Comparison of ENCODE assay signal across 8 cellular contexts in genomic region chr14:65356327-65356836, GRCh38. TPM values are rescaled to one million over a fixed set of nuclear protein-coding genes. Genes with fewer than 3 reads are reported as not detected.
DNase-seq lines count a peak whose midpoint lies in the region; ATAC-seq and TF ChIP-seq lines count a peak whose summit lies in the region.
"Had no signal": no experiment of that assay in that cellular context is flagged by ENCODE, and none has a peak within 500 bp of the region (broad histone marks: within the 10 kb centered on the region; RNA-seq: fewer than 3 reads in every experiment).

No MANE protein-coding gene starts in this region.

- no peak for TF ChIP-seq CTCF in gastroesophageal sphincter (IDR thresholded peaks at IDR 0.05)

- CTCF ChIA-PET in HEK293T (lab: Yijun Ruan, JAX) = no interaction called here

- peaks cover 0 to 5% (median 0%) of the 10 kb centered on the region in 3 donors for H3K4me1 ChIP-seq in gastroesophageal sphincter

- peaks cover 33% of the 10 kb centered on the region for H3K36me3 Mint-ChIP-seq in T-helper 2 cell treated with Interferon-gamma antibody and Interleukin-4, amounts not matched to agents 5 μg/mL and 100 μg/mL, for 36 hours (ENCODE audit: low read depth)

- peak overlapping the region; percentile 68 for H3K27ac Mint-ChIP-seq in T-helper 2 cell treated with Interferon-gamma antibody and Interleukin-4, amounts not matched to agents 5 μg/mL and 100 μg/mL, for 36 hours
- H3K27ac Mint-ChIP-seq: nephron had no signal

- no peak for TF ChIP-seq POLR2A in gastroesophageal sphincter (IDR thresholded peaks at IDR 0.05)

- DNase-seq in HCEC 1CT = peak; percentile 94
- DNase-seq in T-helper 2 cell treated with Interferon-gamma antibody and Interleukin-4, amounts not matched to agents 5 μg/mL and 100 μg/mL, for 36 hours (ENCODE audit: low spot score) = peak; percentile 52
- peak; percentile 61 for DNase-seq in fibroblast of gingiva (ENCODE audit: low read depth)
- peak; percentile 51 for DNase-seq in stimulated activated naive CD8-positive, alpha-beta T cell treated with anti-CD3 and anti-CD28 coated beads, Interleukin-15, Interleukin-2, amounts not matched to agents 100 U/mL and 50 U/mL, for 24 hours
- no peak for DNase-seq in HEK293T (ENCODE audit: extremely low spot score)
- no peak for DNase-seq in UCSD-AML1 (lab: John Stamatoyannopoulos, UW; ENCODE audit: unreplicated experiment)

- POLR2A ChIA-PET in HEK293T (lab: Yijun Ruan, JAX) = no interaction called here

- H3K27me3 Mint-ChIP-seq in T-helper 2 cell treated with Interferon-gamma antibody and Interleukin-4, amounts not matched to agents 5 μg/mL and 100 μg/mL, for 36 hours (ENCODE audit: low read depth) = no peaks in the 10 kb centered on the region

- no peaks in the 10 kb centered on the region for H3K27me3 ChIP-seq in gastroesophageal sphincter

- H3K36me3 ChIP-seq in gastroesophageal sphincter = no peaks in the 10 kb centered on the region

- H3K4me3 ChIP-seq in gastroesophageal sphincter = no peak overlapping the region

- peak; percentile 44 for ATAC-seq in stimulated activated naive CD8-positive, alpha-beta T cell treated with anti-CD3 and anti-CD28 coated beads, Interleukin-15, Interleukin-2, amounts not matched to agents 100 U/mL and 50 U/mL, for 24 hours
- no peak for ATAC-seq in gastroesophageal sphincter

- peak overlapping the region; percentile 46 for H3K4me3 Mint-ChIP-seq in T-helper 2 cell treated with Interferon-gamma antibody and Interleukin-4, amounts not matched to agents 5 μg/mL and 100 μg/mL, for 36 hours
- H3K4me3 Mint-ChIP-seq: nephron had no signal

- H3K9me3 Mint-ChIP-seq in T-helper 2 cell treated with Interferon-gamma antibody and Interleukin-4, amounts not matched to agents 5 μg/mL and 100 μg/mL, for 36 hours = no peaks in the 10 kb centered on the region
- H3K9me3 Mint-ChIP-seq: nephron had no signal

- H3K9me3 ChIP-seq in gastroesophageal sphincter = no peaks in the 10 kb centered on the region

- peaks cover 58% of the 10 kb centered on the region for H3K4me1 Mint-ChIP-seq in T-helper 2 cell treated with Interferon-gamma antibody and Interleukin-4, amounts not matched to agents 5 μg/mL and 100 μg/mL, for 36 hours (ENCODE audit: low read depth)

- WGBS in gastroesophageal sphincter (ENCODE audit: low coverage in 1 of 2), 2 donors = 49 to 78% methylated on average over 3 to 5 of the region's 5 CpGs

- no peak overlapping the region for H3K27ac ChIP-seq in gastroesophageal sphincter

- TF ChIP-seq EP300 in gastroesophageal sphincter (IDR thresholded peaks at IDR 0.05) = no peak

TF ChIP-seq in HEK293T, 16 proteins besides CTCF, POLR2A, EP300 and RAD21:
- no peak for TF ChIP-seq L3MBTL2 (conservative IDR thresholded peaks at IDR 0.05)
- no peak for TF ChIP-seq PKNOX1 (IDR thresholded peaks at IDR 0.05)
- TF ChIP-seq SP1 (IDR thresholded peaks at IDR 0.05) = no peak
- TF ChIP-seq CTBP1 (IDR thresholded peaks at IDR 0.05; ENCODE audit: borderline replicate concordance) = no peak
- TF ChIP-seq ARNT (IDR thresholded peaks at IDR 0.05) = no peak
- no peak for TF ChIP-seq FOXK2 (IDR thresholded peaks at IDR 0.05)
- TF ChIP-seq LEF1 (IDR thresholded peaks at IDR 0.05; ENCODE audit: borderline replicate concordance) = no peak
- no peak for TF ChIP-seq FOXA1 (IDR thresholded peaks at IDR 0.05)
- no peak for TF ChIP-seq BHLHE40 (IDR thresholded peaks at IDR 0.05; ENCODE audit: borderline replicate concordance)
- TF ChIP-seq SUZ12 (IDR thresholded peaks at IDR 0.05) = no peak
- no peak for TF ChIP-seq NFRKB (IDR thresholded peaks at IDR 0.05)
- no peak for TF ChIP-seq ELF4 (IDR thresholded peaks at IDR 0.05)
- no peak for TF ChIP-seq TARDBP (IDR thresholded peaks at IDR 0.05)
- no peak for TF ChIP-seq FOXM1 (IDR thresholded peaks at IDR 0.05; ENCODE audit: borderline replicate concordance)
- no peak for TF ChIP-seq ZNF384 (IDR thresholded peaks at IDR 0.05)
- no peak for TF ChIP-seq HDGF (IDR thresholded peaks at IDR 0.05; ENCODE audit: borderline replicate concordance)

RNA-seq across cellular contexts. Expression of gene FUT8, which starts 56.1 kb away (rescaled TPM):
- 10 to 100 TPM; 16.9 to 35.2 (median 30.8) TPM for total RNA-seq in gastroesophageal sphincter

Comparison
In these comparisons a context has a peak if more than half of its experiments do, and no peak if none do; other contexts are left out.
1. DNase-seq: peak in HCEC 1CT (single experiment), T-helper 2 cell treated with Interferon-gamma antibody and Interleukin-4, amounts not matched to agents 5 μg/mL and 100 μg/mL, for 36 hours (single experiment), fibroblast of gingiva (single experiment) and stimulated activated naive CD8-positive, alpha-beta T cell treated with anti-CD3 and anti-CD28 coated beads, Interleukin-15, Interleukin-2, amounts not matched to agents 100 U/mL and 50 U/mL, for 24 hours (single experiment); none in HEK293T (single experiment) and UCSD-AML1 (single experiment).